In genomic region chr16:11621539-11621919, GRCh38 we compare ENCODE assay signal across 9 cellular contexts. TPM values are rescaled to one million over a fixed set of nuclear protein-coding genes. Genes with fewer than 3 reads are reported as not detected.
DNase-seq lines count a peak whose midpoint lies in the region; ATAC-seq, FAIRE-seq and TF ChIP-seq lines count a peak whose summit lies in the region.
"Had no signal": no experiment of that assay in that cellular context is flagged by ENCODE, and none has a peak within 500 bp of the region (broad histone marks: within the 10 kb centered on the region; RNA-seq: fewer than 3 reads in every experiment).

No MANE protein-coding gene starts in this region.

- DNase-seq in A549 (ENCODE audit: low read depth in 1 of 2, low spot score in 1 of 2) = no peak
- DNase-seq in GM23338 (ENCODE audit: low spot score) = no peak
- no peak for DNase-seq in ascending aorta (ENCODE audit: low spot score in 2 of 2)
- DNase-seq in natural killer cell = no peak
- DNase-seq in NCI-H1048 (lab: John Stamatoyannopoulos, UW) = no peak
- DNase-seq in NOMO-1 treated with DMSO at 0.1 percent for 48 hours (lab: John Stamatoyannopoulos, UW; ENCODE audit: unreplicated experiment) = no peak
- DNase-seq: kidney glomerular epithelial cell had no signal

- peak overlapping the region; percentile 21; the same call in 1 of the 2 replicates for H2AFZ ChIP-seq in GM23338

- no peaks in the 10 kb centered on the region for H3K9me3 ChIP-seq in A549
- no peaks in the 10 kb centered on the region for H3K9me3 ChIP-seq in ascending aorta

- intact Hi-C loops in ascending aorta (cut with DNase I) = no loop called here
- intact Hi-C loops in natural killer cell (cut with micrococcal nuclease) = no loop called here

- H3K9me2 ChIP-seq in GM23338 (ENCODE audit: insufficient read depth) = no peaks in the 10 kb centered on the region

- peak in 1 of 2 experiments; percentile 19; a peak in 2 of 6 replicates for ATAC-seq in A549
- peak; percentile 30; the same call in 1 of the 3 replicates for ATAC-seq in GM23338
- ATAC-seq in natural killer cell = no peak
- ATAC-seq in GM21619 (IDR thresholded peaks at IDR 0.05; ENCODE audit: unreplicated experiment) = no peak
- no peak for ATAC-seq in GM21381 (IDR thresholded peaks at IDR 0.05; ENCODE audit: unreplicated experiment)

- H3K36me3 Mint-ChIP-seq in GM23338 (ENCODE audit: low read depth) = no peaks in the 10 kb centered on the region; the same call in 2 of the 3 replicates
- no peaks in the 10 kb centered on the region for H3K36me3 Mint-ChIP-seq in natural killer cell

- H3K9me3 Mint-ChIP-seq in GM23338 (peaks cover 4% of the 10 kb centered on the region; the same call in 1 of the 3 replicates), natural killer cell (peaks cover 2 to 3% of the 10 kb centered on the region in 2 donors)

- peak overlapping the region; percentile 35; the same call in 2 of the 3 replicates for H3K4me2 ChIP-seq in A549
- H3K4me2 ChIP-seq in GM23338 = no peak overlapping the region

- H3F3A ChIP-seq in GM23338 (replicated peaks; ENCODE audit: low read depth) = 0 out of 2 replicates have a peak, but pooled peaks cover 5% of the 10 kb centered on the region

- peaks cover 7% of the 10 kb centered on the region for H3K4me1 Mint-ChIP-seq in GM23338
- H3K4me1 Mint-ChIP-seq in natural killer cell = peaks cover 48 to 58% of the 10 kb centered on the region in 2 donors

- TF ChIP-seq EP300 in A549 (IDR thresholded peaks at IDR 0.05) = no peak

- TF ChIP-seq POLR2A in A549 (IDR thresholded peaks at IDR 0.05; ENCODE audit: low read length) = no peak

- no peaks in the 10 kb centered on the region for H4K20me1 ChIP-seq in GM23338 (replicated peaks; ENCODE audit: insufficient read depth)

- 68% methylated on average over 6 of the region's 6 CpGs for WGBS in A549 (ENCODE audit: missing lambda C conversion rate)

- H3K27ac ChIP-seq in A549 (peak overlapping the region; percentile 32 to 77; a peak in 4 of 6 replicates), GM23338 (ENCODE audit: low read depth) (0 out of 2 replicates have a peak overlapping the region, but pooled peaks have one; percentile 26), ascending aorta (peak overlapping the region in 1 of 2 donors; percentile 24)

- TF ChIP-seq CTCF in A549 (IDR thresholded peaks at IDR 0.05) (no peak), GM23338 (conservative IDR thresholded peaks at IDR 0.05; ENCODE audit: low read depth in 2 of 2) (no peak), ascending aorta (IDR thresholded peaks at IDR 0.05) (no peak), natural killer cell (IDR thresholded peaks at IDR 0.05) (no peak)

- no peak for FAIRE-seq in A549 (lab: Jason Lieb, UNC)

- no peaks in the 10 kb centered on the region for H3K79me2 ChIP-seq in GM23338 (replicated peaks; ENCODE audit: insufficient read depth)

- no peaks in the 10 kb centered on the region for H3K27me3 ChIP-seq in GM23338 (ENCODE audit: insufficient read depth)
- no peaks in the 10 kb centered on the region for H3K27me3 ChIP-seq in ascending aorta

- H3K4me1 ChIP-seq in A549 (peaks cover 14% of the 10 kb centered on the region; the same call in 2 of the 3 replicates), GM23338 (ENCODE audit: insufficient read depth) (peaks cover 7% of the 10 kb centered on the region; the same call in 1 of the 2 replicates), ascending aorta (peaks cover 0 to 4% of the 10 kb centered on the region in 2 donors)

- H3K27ac Mint-ChIP-seq in GM23338 (no peak overlapping the region), natural killer cell (peak overlapping the region; percentile 93 to 97)

- POLR2A ChIA-PET in A549 (lab: Yijun Ruan, JAX) = no interaction called here

- H3K4me3 ChIP-seq in A549 (no peak overlapping the region), GM23338 (no peak overlapping the region), ascending aorta (peak overlapping the region; percentile 6 to 51)

- H3K36me3 ChIP-seq in GM23338 (ENCODE audit: insufficient read depth) (no peaks in the 10 kb centered on the region), ascending aorta (no peaks in the 10 kb centered on the region)

- H3K27me3 Mint-ChIP-seq in GM23338 (ENCODE audit: insufficient read depth, low read depth, poor library complexity) = peaks cover 2% of the 10 kb centered on the region
- H3K27me3 Mint-ChIP-seq in natural killer cell (ENCODE audit: low read depth in 2 of 2) = no peaks in the 10 kb centered on the region

- TF ChIP-seq RAD21 in A549 (conservative IDR thresholded peaks at IDR 0.05 in 1 of 2, IDR thresholded peaks at IDR 0.05 in 1 of 2) = no peak

- H3K4me3 Mint-ChIP-seq in GM23338 (no peak overlapping the region), natural killer cell (peak overlapping the region; percentile 93)

- CTCF ChIA-PET in A549 (lab: Yijun Ruan, JAX) = interaction anchor here (1.0 to 1.6 kb wide), 3 partner anchors 11 to 226 kb away, joined by 4 to 7 read pairs (median 4); no protein-coding TSS in a partner anchor

TF ChIP-seq in A549, 52 proteins besides CTCF, POLR2A, EP300 and RAD21:
- TF ChIP-seq NR3C1 (IDR thresholded peaks at IDR 0.05) (no peak), CEBPB (IDR thresholded peaks at IDR 0.05) (no peak), HEYL (CRISPR knock-in tag; IDR thresholded peaks at IDR 0.05) (no peak)
- TF ChIP-seq, protein P1, sequence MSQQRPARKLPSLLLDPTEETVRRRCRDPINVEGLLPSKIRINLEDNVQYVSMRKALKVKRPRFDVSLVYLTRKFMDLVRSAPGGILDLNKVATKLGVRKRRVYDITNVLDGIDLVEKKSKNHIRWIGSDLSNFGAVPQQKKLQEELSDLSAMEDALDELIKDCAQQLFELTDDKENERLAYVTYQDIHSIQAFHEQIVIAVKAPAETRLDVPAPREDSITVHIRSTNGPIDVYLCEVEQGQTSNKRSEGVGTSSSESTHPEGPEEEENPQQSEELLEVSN (IDR thresholded peaks at IDR 0.05; ENCODE audit: borderline replicate concordance, low read depth) = no peak

TF ChIP-seq in GM23338, 12 proteins besides CTCF, POLR2A, EP300 and RAD21 (continues in another document):
- TF ChIP-seq JUNB (IDR thresholded peaks at IDR 0.05; ENCODE audit: unreplicated experiment) (no peak), ZNF114 (CRISPR knock-in tag; IDR thresholded peaks at IDR 0.05) (no peak), CREB1 (CRISPR knock-in tag; IDR thresholded peaks at IDR 0.05; ENCODE audit: low read depth) (no peak), EZH2phosphoT487 (IDR thresholded peaks at IDR 0.05; ENCODE audit: unreplicated experiment) (no peak)

RNA-seq across cellular contexts. Expression of gene LITAF, which starts 34.8 kb away (rescaled TPM):
- polyA plus RNA-seq in A549 (2011; rRNA removed) (197 and 216 TPM in 2 replicates), A549 (2017; fragmentation: RNase III; extraction: RNeasy Plus Mini Kit Qiagen cat#74134 plus additional on column Dnase treatment) (197 to 227 TPM (median 218 TPM) in 3 replicates), GM23338 (2016; fragmentation: Nextera tagmentation; extraction: Ambion mirVana) (147 and 158 TPM in 2 replicates)
- 250 and 441 TPM in 2 replicates for polyA plus RNA-seq in A549 (2012; cell fraction: cytosol; rRNA removed)
- polyA plus RNA-seq in A549 (2012; cell fraction: nucleus; rRNA removed) = 173 and 229 TPM in 2 replicates
- polyA minus RNA-seq in A549 (2011; rRNA and poly(A)+ RNA removed) = 215 and 242 TPM in 2 replicates
- total RNA-seq in GM23338 (2014; rRNA removed; shearing (Covaris generic)) = 131 and 139 TPM in 2 replicates
- total RNA-seq in ascending aorta (40.7 TPM), natural killer cell (100 to 1,000 TPM; 584 to 772 (median 726) TPM)

RNA-seq across cellular contexts. Expression of gene SNN, which starts 46.7 kb away (rescaled TPM):
- polyA plus RNA-seq in A549 (2011; rRNA removed) (6.3 and 6.7 TPM in 2 replicates), A549 (2017; fragmentation: RNase III; extraction: RNeasy Plus Mini Kit Qiagen cat#74134 plus additional on column Dnase treatment) (8.9 to 10.7 TPM (median 9.7 TPM) in 3 replicates), GM23338 (2016; fragmentation: Nextera tagmentation; extraction: Ambion mirVana) (19.0 and 20.5 TPM in 2 replicates)
- 5.9 and 8.5 TPM in 2 replicates for polyA plus RNA-seq in A549 (2012; cell fraction: cytosol; rRNA removed)
- polyA plus RNA-seq in A549 (2012; cell fraction: nucleus; rRNA removed) = 3.6 and 5.0 TPM in 2 replicates
- 4.3 and 4.4 TPM in 2 replicates for polyA minus RNA-seq in A549 (2011; rRNA and poly(A)+ RNA removed)
- total RNA-seq in GM23338 (2014; rRNA removed; shearing (Covaris generic)) = 62.6 and 63.3 TPM in 2 replicates
- total RNA-seq in ascending aorta (2.1 TPM), natural killer cell (10 to 100 TPM in 2 of 3 donors, 1 to 10 TPM in 1; 5.3 to 20.0 (median 12.5) TPM)

Comparison
In these comparisons a context has a peak if more than half of its experiments do, and no peak if none do; other contexts are left out.
1. H3K4me3 ChIP-seq: peak in ascending aorta (2 of 2); none in A549 (single experiment) and GM23338 (single experiment).